ENCODE assay signal across 11 cellular contexts in genomic region chr14:91243098-91243483, GRCh38. TPM values are rescaled to one million over a fixed set of nuclear protein-coding genes. Genes with fewer than 3 reads are reported as not detected.
DNase-seq lines count a peak whose midpoint lies in the region; ATAC-seq and TF ChIP-seq lines count a peak whose summit lies in the region.
"Had no signal": no experiment of that assay in that cellular context is flagged by ENCODE, and none has a peak within 500 bp of the region (broad histone marks: within the 10 kb centered on the region; RNA-seq: fewer than 3 reads in every experiment).

No MANE protein-coding gene starts in this region.

- DNase-seq in NK-92 treated with Interleukin-12 subunit alpha and Interleukin-12 subunit beta, amount 100 ng/mL, for 24 hours (lab: John Stamatoyannopoulos, UW) = peak; percentile 36
- no peak for DNase-seq in NK-92 (lab: John Stamatoyannopoulos, UW; ENCODE audit: unreplicated experiment)
- DNase-seq in Jurkat, Clone E6-1 (ENCODE audit: low read depth, low spot score) = no peak
- DNase-seq in adipocyte (ENCODE audit: low read depth) = no peak
- no peak for DNase-seq in smooth muscle cell (lab: John Stamatoyannopoulos, UW; ENCODE audit: unreplicated experiment)
- no peak for DNase-seq in stimulated activated CD8-positive, alpha-beta memory T cell treated with anti-CD3 and anti-CD28 coated beads, Interleukin-4, amount 100 ng/mL, for 48 hours
- DNase-seq in DMS53 (lab: John Stamatoyannopoulos, UW) = no peak
- DNase-seq: PC-9 had no signal

- WGBS in smooth muscle cell (ENCODE audit: low lambda C conversion rate) = 79% methylated on average over 6 of the region's 6 CpGs

- peak overlapping the region; percentile 94 for H3K27ac ChIP-seq in smooth muscle cell (ENCODE audit: low read depth)
- H3K27ac ChIP-seq: 22Rv1, PC-9 had no signal

- H3F3A ChIP-seq in smooth muscle cell (ENCODE audit: low read depth) = no peaks in the 10 kb centered on the region

- peak overlapping the region; percentile 53 for H3K4me3 ChIP-seq in Jurkat, Clone E6-1 (ENCODE audit: low read length)
- H3K4me3 ChIP-seq in adipocyte (ENCODE audit: low read length) (peak overlapping the region; percentile 70), smooth muscle cell (no peak overlapping the region)
- H3K4me3 ChIP-seq: PC-9, tibial nerve had no signal

- H2AFZ ChIP-seq in smooth muscle cell (ENCODE audit: low read depth) = no peak overlapping the region
- H2AFZ ChIP-seq: PC-9 had no signal

- no peaks in the 10 kb centered on the region for H4K20me1 ChIP-seq in smooth muscle cell (ENCODE audit: low read depth)

- H3K79me2 ChIP-seq in smooth muscle cell (ENCODE audit: low read depth) = no peaks in the 10 kb centered on the region

- no peak for TF ChIP-seq CTCF in smooth muscle cell (IDR thresholded peaks at IDR 0.05; ENCODE audit: borderline replicate concordance, insufficient read depth, poor library complexity, severe bottlenecking)

- peak overlapping the region; percentile 20 for H3K4me2 ChIP-seq in smooth muscle cell
- H3K4me2 ChIP-seq: PC-9 had no signal

- no peak for ATAC-seq in HG02610 (IDR thresholded peaks at IDR 0.05; ENCODE audit: unreplicated experiment)

- H3K9ac ChIP-seq in adipocyte (ENCODE audit: low read length) (peak overlapping the region; percentile 46), smooth muscle cell (ENCODE audit: low read depth) (peak overlapping the region; percentile 39)

- H3K36me3 ChIP-seq in adipocyte (ENCODE audit: control insufficient read depth, insufficient read depth, low read length, severe bottlenecking) (no peaks in the 10 kb centered on the region), smooth muscle cell (ENCODE audit: low read depth) (no peaks in the 10 kb centered on the region)
- H3K36me3 ChIP-seq: tibial nerve had no signal

- no peaks in the 10 kb centered on the region for H3K27me3 ChIP-seq in adipocyte (replicated peaks; ENCODE audit: control insufficient read depth, insufficient read depth, low read length)
- H3K27me3 ChIP-seq in smooth muscle cell (ENCODE audit: low read depth) = no peaks in the 10 kb centered on the region
- H3K27me3 ChIP-seq: tibial nerve had no signal

- peaks cover 21% of the 10 kb centered on the region for H3K4me1 ChIP-seq in adipocyte (ENCODE audit: control insufficient read depth, insufficient read depth, low read length)
- H3K4me1 ChIP-seq in smooth muscle cell (ENCODE audit: low read depth) = no peaks in the 10 kb centered on the region

- no peaks in the 10 kb centered on the region for H3K9me3 ChIP-seq in adipocyte (ENCODE audit: control insufficient read depth, low read length)
- H3K9me3 ChIP-seq in smooth muscle cell (replicated peaks; ENCODE audit: low read depth) = no peaks in the 10 kb centered on the region

RNA-seq across cellular contexts. Expression of gene GPR68, which starts 1.4 kb away (rescaled TPM):
- 7.5 TPM for polyA plus RNA-seq in Jurkat, Clone E6-1 (2012; ENCODE audit: insufficient read depth, insufficient read length)
- 2.6 and 4.4 TPM in 2 replicates for total RNA-seq in smooth muscle cell
- 2.9 and 3.2 TPM in 2 replicates for polyA plus RNA-seq in smooth muscle cell
- total RNA-seq: PC-9 had no signal
